In genomic region chr1:192808588-192809285, GRCh38 we compare ENCODE assay signal across 8 cellular contexts. TPM values are rescaled to one million over a fixed set of nuclear protein-coding genes. Genes with fewer than 3 reads are reported as not detected.
DNase-seq lines count a peak whose midpoint lies in the region; ATAC-seq and TF ChIP-seq lines count a peak whose summit lies in the region.

A gene with protein sequence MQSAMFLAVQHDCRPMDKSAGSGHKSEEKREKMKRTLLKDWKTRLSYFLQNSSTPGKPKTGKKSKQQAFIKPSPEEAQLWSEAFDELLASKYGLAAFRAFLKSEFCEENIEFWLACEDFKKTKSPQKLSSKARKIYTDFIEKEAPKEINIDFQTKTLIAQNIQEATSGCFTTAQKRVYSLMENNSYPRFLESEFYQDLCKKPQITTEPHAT (plus strand): TSS chr1:192809039. CDS start chr1:192809072, 33 bp downstream.

- no peaks in the 10 kb centered on the region for H3K9me3 Mint-ChIP-seq in type B pancreatic cell

- peak within 1 kb of the TSS; percentile 60 to 94 (median 88) for H3K27ac ChIP-seq in heart right ventricle

- H3K9ac ChIP-seq in adipocyte (ENCODE audit: low read length) = peak within 1 kb of the TSS; percentile 96

- H3K27ac Mint-ChIP-seq in type B pancreatic cell = peak within 1 kb of the TSS; percentile 95

- peaks cover 10% of the 10 kb centered on the region for H3K36me3 Mint-ChIP-seq in type B pancreatic cell

- H3K4me1 ChIP-seq in adipocyte (ENCODE audit: control insufficient read depth, insufficient read depth, low read length) = peaks cover 39% of the 10 kb centered on the region
- peaks cover 0 to 59% (median 23%) of the 10 kb centered on the region in 9 donors for H3K4me1 ChIP-seq in heart right ventricle

- H3K27me3 Mint-ChIP-seq in type B pancreatic cell = peaks cover 18% of the 10 kb centered on the region

- H3K9me3 ChIP-seq in adipocyte (ENCODE audit: control insufficient read depth, low read length) (no peaks in the 10 kb centered on the region), heart right ventricle (no peaks in the 10 kb centered on the region)

- H3K27me3 ChIP-seq in adipocyte (replicated peaks; ENCODE audit: control insufficient read depth, insufficient read depth, low read length) (no peaks in the 10 kb centered on the region), heart right ventricle (no peaks in the 10 kb centered on the region)

- H3K4me3 Mint-ChIP-seq in type B pancreatic cell = peak within 1 kb of the TSS; percentile 99

- H3K4me1 Mint-ChIP-seq in type B pancreatic cell (ENCODE audit: unreplicated experiment) = peaks cover 19% of the 10 kb centered on the region

- peaks cover 26% of the 10 kb centered on the region for H3K36me3 ChIP-seq in adipocyte (ENCODE audit: control insufficient read depth, insufficient read depth, low read length, severe bottlenecking)
- peaks cover 0 to 24% (median 0%) of the 10 kb centered on the region in 9 donors for H3K36me3 ChIP-seq in heart right ventricle

- TF ChIP-seq CTCF in GM12872 (IDR thresholded peaks at IDR 0.05; ENCODE audit: insufficient read depth, low read depth, low read length) (peak; percentile 26; the same call in 2 of the 3 replicates), heart right ventricle (IDR thresholded peaks at IDR 0.05) (peak in 5 of 9 donors; percentile 21 to 51 (median 29)), type B pancreatic cell (conservative IDR thresholded peaks at IDR 0.05) (no peak)

- WGBS in heart right ventricle, 2 donors = 0 to 1% methylated on average over 64 to 66 of the region's 66 CpGs

- intact Hi-C loops in heart right ventricle (cut with DNase I) (loop anchor here in 8 of 10 donors (2.0 to 10.0 kb wide), 12 partner anchors 70 to 334 kb away; partner anchors contain the start of genes CDC73 (in 5 of the 8) and RGS13 (in 1 of the 8)), posterior cingulate gyrus (cut with DNase I) (loop anchor here (5.0 kb wide), 3 partner anchors 209 to 331 kb away; partner anchors contain the start of gene CDC73)

- peak; percentile 90 for DNase-seq in NCI-H1105 treated with DMSO at 0.1 percent for 48 hours (lab: John Stamatoyannopoulos, UW)
- DNase-seq in SW 1271 (lab: John Stamatoyannopoulos, UW) = peak; percentile 47 to 66
- DNase-seq in adipocyte (ENCODE audit: low read depth) = peak; percentile 96
- peak; percentile 89 to 92 for DNase-seq in heart right ventricle
- DNase-seq in posterior cingulate gyrus = peak; percentile 89 to 99 (median 95)
- peak; percentile 90 for DNase-seq in type B pancreatic cell (ENCODE audit: extremely low spot score, unreplicated experiment)

- ATAC-seq in HG02678 (IDR thresholded peaks at IDR 0.05; ENCODE audit: unreplicated experiment) (peak; percentile 90), heart right ventricle (peak; percentile 97 to 100 (median 98))

- H3K4me3 ChIP-seq in adipocyte (ENCODE audit: low read length) (peak within 1 kb of the TSS; percentile 96), heart right ventricle (peak within 1 kb of the TSS; percentile 56 to 94 (median 74))

RNA-seq across cellular contexts. Expression of the gene that starts here (rescaled TPM):
- total RNA-seq in heart right ventricle = 10 to 100 TPM; 12.2 to 30.8 (median 17.4) TPM
- polyA plus RNA-seq in heart right ventricle = 10 to 100 TPM; 24.0 to 27.9 TPM
- 37.2 and 50.9 TPM in 2 replicates for total RNA-seq in type B pancreatic cell (ENCODE audit: low replicate concordance)

Comparison
In these comparisons a context has a peak if more than half of its experiments do, and no peak if none do; other contexts are left out.
1. Peak in every context shown above with its lines: DNase-seq, ATAC-seq, H3K4me3 ChIP-seq and H3K27ac ChIP-seq.